Comparison of ENCODE assay signal across 8 cellular contexts in the genomic region with DNA sequence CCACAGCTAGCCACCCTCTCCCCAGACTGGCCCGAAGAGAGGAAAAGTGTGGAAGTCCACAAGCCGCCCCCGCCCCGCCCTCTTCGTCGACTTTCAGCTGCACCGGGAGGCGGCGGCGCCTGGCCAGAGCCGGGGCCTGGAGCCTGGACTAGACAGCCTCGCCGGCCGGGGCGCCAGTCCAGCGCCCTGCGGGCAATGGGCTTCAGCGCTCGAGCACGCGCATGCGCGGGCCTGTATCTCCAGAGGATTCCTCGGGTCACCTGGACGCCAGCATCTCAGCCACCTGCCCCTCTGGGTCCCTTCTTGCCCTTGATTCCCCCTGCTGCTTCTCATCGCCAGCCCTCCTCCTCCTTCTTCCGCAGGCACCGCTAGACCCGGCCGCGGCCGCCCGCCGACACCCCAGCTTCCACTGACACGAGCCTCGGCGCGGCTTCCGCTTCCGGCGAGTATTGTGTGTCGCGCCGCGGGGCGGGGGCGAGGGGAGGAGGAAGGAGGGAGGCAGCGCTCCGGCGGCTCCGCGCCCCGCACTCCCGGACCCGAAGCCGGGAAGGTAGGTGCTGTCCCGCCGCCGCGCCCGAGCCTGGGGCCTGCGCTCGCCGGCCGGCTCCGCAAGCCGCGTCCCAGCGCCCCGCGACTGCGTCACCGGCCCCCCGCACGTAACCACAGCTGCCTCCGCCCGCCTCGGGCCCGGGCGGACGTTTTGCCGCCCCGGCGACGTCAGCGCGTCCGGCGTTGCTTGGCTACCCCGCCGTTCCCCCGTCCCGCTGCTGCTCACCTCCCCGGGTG. TPM values are rescaled to one million over a fixed set of nuclear protein-coding genes. Genes with fewer than 3 reads are reported as not detected.
DNase-seq lines count a peak whose midpoint lies in the region; ATAC-seq, FAIRE-seq and TF ChIP-seq lines count a peak whose summit lies in the region.

A gene (plus strand): TSS at position 482 of the 786 bp plus-strand sequence. CDS start 2,391 bp downstream, outside the sequence.

- H3K9me3 Mint-ChIP-seq in dendritic cell treated with granulocyte-macrophage colony-stimulating factor and Interleukin-4, amounts not matched to agents 40 ng/mL and 50 ng/mL, for 4 days, result no peaks in the 10 kb centered on the region

- peaks cover 65% of the 10 kb centered on the region for H3K36me3 Mint-ChIP-seq in dendritic cell treated with granulocyte-macrophage colony-stimulating factor and Interleukin-4, amounts not matched to agents 40 ng/mL and 50 ng/mL, for 4 days (ENCODE audit: low read depth)

- in situ Hi-C loops in HepG2 (cut with HindIII; ENCODE audit: extremely low pct_ligation_motif_present, low pct_unique_long_range_greater_than_20kb), result no loop called here

- peak within 1 kb of the TSS; percentile 99 for H3K27ac Mint-ChIP-seq in dendritic cell treated with granulocyte-macrophage colony-stimulating factor and Interleukin-4, amounts not matched to agents 40 ng/mL and 50 ng/mL, for 4 days

- H3K9me3 ChIP-seq in HepG2 (ENCODE audit: low read length), result no peaks in the 10 kb centered on the region

- CTCF ChIA-PET in HepG2 (lab: Yijun Ruan, JAX; ENCODE audit: low intra/inter-chr PET ratio, low total read pairs), result no interaction called here

- H3K4me3 ChIP-seq in HepG2 (replicated peaks in 1 of 3; ENCODE audit: insufficient read depth in 1 of 3, low read depth in 2 of 3, low read length in 3 of 3), result peak within 1 kb of the TSS; percentile 74 to 93 (median 78)

- peaks cover 48% of the 10 kb centered on the region for H3K4me1 ChIP-seq in HepG2 (ENCODE audit: insufficient read depth, low read length)

- H3K27me3 Mint-ChIP-seq in dendritic cell treated with granulocyte-macrophage colony-stimulating factor and Interleukin-4, amounts not matched to agents 40 ng/mL and 50 ng/mL, for 4 days, result no peaks in the 10 kb centered on the region

- H4K20me1 ChIP-seq in HepG2 (ENCODE audit: insufficient read depth, low read length), result peaks cover 28% of the 10 kb centered on the region

- H3K79me2 ChIP-seq in HepG2 (ENCODE audit: insufficient read depth, low read length), result peaks cover 51% of the 10 kb centered on the region

- TF ChIP-seq EP300 in HepG2 (IDR thresholded peaks at IDR 0.05; ENCODE audit: low read depth in 2 of 2, low read length in 2 of 2) (no peak; a peak in 1 of 4 replicates), HepG2 (CRISPR knock-in tag; IDR thresholded peaks at IDR 0.05; ENCODE audit: borderline replicate concordance) (no peak)

- ATAC-seq in GM19372 (IDR thresholded peaks at IDR 0.05; ENCODE audit: low read depth, unreplicated experiment) (peak; percentile 72), HG03520 (IDR thresholded peaks at IDR 0.05; ENCODE audit: unreplicated experiment) (peak; percentile 60), HepG2 (peak; percentile 91)

- POLR2A ChIA-PET in HepG2 (lab: Yijun Ruan, JAX), result interaction anchor here (0.9 to 2.3 kb wide), 13 partner anchors 9 to 245 kb away, joined by 3 to 23 read pairs (median 5); a partner anchor contains a TSS

- peak; percentile 45; the same call in 1 of the 2 replicates for TF ChIP-seq RAD21 in HepG2 (CRISPR knock-in tag; IDR thresholded peaks at IDR 0.05)

- TF ChIP-seq CTCF in C4-2B (conservative IDR thresholded peaks at IDR 0.05) (no peak), HepG2 (CRISPR knock-in tag; IDR thresholded peaks at IDR 0.05) (peak; percentile 18; the same call in 1 of the 2 replicates)

- intact Hi-C loops in dendritic cell treated with granulocyte-macrophage colony-stimulating factor and Interleukin-4, amounts not matched to agents 40 ng/mL and 50 ng/mL, for 4 days (cut with micrococcal nuclease), result loop anchor here (1.0 to 2.0 kb wide), 2 partner anchors 67 to 114 kb away; a partner anchor contains a TSS
- intact Hi-C loops in HepG2 (cut with micrococcal nuclease; ENCODE audit: unreplicated experiment), result loop anchor here (10.0 kb wide), 1 partner anchor 92 kb away; no protein-coding TSS in a partner anchor

- WGBS in HepG2 (ENCODE audit: low lambda C conversion rate), result 0% methylated on average over 24 of the region's 94 CpGs

- H3K9ac ChIP-seq in HepG2 (ENCODE audit: insufficient read depth, low read depth, low read length), result peak within 1 kb of the TSS; percentile 89

- DNase-seq in NCI-H82 (lab: John Stamatoyannopoulos, UW) (peak; percentile 92), HepG2 (ENCODE audit: low spot score) (peak; percentile 89)
- peak; percentile 84 to 85 for DNase-seq in activated CD4-positive, alpha-beta T cell treated with anti-CD3 and anti-CD28 coated beads, Interleukin-2, amount 50 U/mL, for 4 hours
- peak; percentile 76 to 79 for DNase-seq in stimulated activated CD4-positive, alpha-beta T cell treated with anti-CD3 and anti-CD28 coated beads, Interleukin-2, amount 100 ng/mL, for 48 hours

- no peaks in the 10 kb centered on the region; a peak in 1 of 5 replicates for H3K27me3 ChIP-seq in HepG2 (ENCODE audit: control insufficient read depth in 1 of 2, insufficient read depth in 2 of 2, low read length in 2 of 2)

- peak within 1 kb of the TSS; percentile 90 for H3K27ac ChIP-seq in C4-2B
- H3K27ac ChIP-seq in HepG2 (ENCODE audit: extremely low read length, insufficient read depth, low read length), result peak within 1 kb of the TSS; percentile 92

- peak; percentile 56 to 61 for TF ChIP-seq POLR2A in HepG2 (IDR thresholded peaks at IDR 0.05; ENCODE audit: insufficient read depth in 1 of 2, low read depth in 2 of 2, low read length in 2 of 2)

- no TSS peak for BruUV-seq in HepG2 (replicated peaks; lab: Mats Ljungman, UMichigan)

- no peak for FAIRE-seq in HepG2 (lab: Jason Lieb, UNC)

- peaks cover 52% of the 10 kb centered on the region for H3K4me1 Mint-ChIP-seq in dendritic cell treated with granulocyte-macrophage colony-stimulating factor and Interleukin-4, amounts not matched to agents 40 ng/mL and 50 ng/mL, for 4 days (ENCODE audit: low read depth)

- peak within 1 kb of the TSS; percentile 100 for H3K4me2 ChIP-seq in HepG2 (ENCODE audit: low read depth, low read length)

- peak within 1 kb of the TSS; percentile 86 for H3K4me3 Mint-ChIP-seq in dendritic cell treated with granulocyte-macrophage colony-stimulating factor and Interleukin-4, amounts not matched to agents 40 ng/mL and 50 ng/mL, for 4 days

- peaks cover 5 to 27% of the 10 kb centered on the region in 2 experiments for H3K36me3 ChIP-seq in HepG2 (replicated peaks in 1 of 2; ENCODE audit: control insufficient read depth in 1 of 2, insufficient read depth in 2 of 2, low read length in 2 of 2)

- H2AFZ ChIP-seq in HepG2 (ENCODE audit: low read length), result peak within 1 kb of the TSS; percentile 58

TF ChIP-seq in HepG2, 621 proteins besides CTCF, POLR2A, EP300 and RAD21 (continues in another document):
- no peak for TF ChIP-seq RARA (CRISPR knock-in tag; IDR thresholded peaks at IDR 0.05)
- TF ChIP-seq NFKBIZ (CRISPR knock-in tag; IDR thresholded peaks at IDR 0.05), result peak; percentile 78; the same call in 1 of the 2 replicates
- peak; percentile 93 for TF ChIP-seq HNRNPK (IDR thresholded peaks at IDR 0.05; ENCODE audit: low read depth, low read length, poor library complexity, severe bottlenecking)
- TF ChIP-seq DMAP1 (CRISPR knock-in tag; IDR thresholded peaks at IDR 0.05), result peak; percentile 70; the same call in 1 of the 2 replicates
- peak; percentile 22; the same call in 1 of the 2 replicates for TF ChIP-seq ZNF614 (CRISPR knock-in tag; IDR thresholded peaks at IDR 0.05; ENCODE audit: borderline replicate concordance)
- no peak for TF ChIP-seq LCORL (IDR thresholded peaks at IDR 0.05)
- TF ChIP-seq LCORL (CRISPR knock-in tag; IDR thresholded peaks at IDR 0.05), result peak; percentile 37; the same call in 1 of the 2 replicates
- TF ChIP-seq ZNF501 (CRISPR knock-in tag; IDR thresholded peaks at IDR 0.05), result peak; percentile 98
- no peak for TF ChIP-seq DNMT1 (CRISPR knock-in tag; IDR thresholded peaks at IDR 0.05)
- TF ChIP-seq ZNF768 (CRISPR knock-in tag; IDR thresholded peaks at IDR 0.05), result peak; percentile 21; the same call in 1 of the 2 replicates
- TF ChIP-seq, protein P1, sequence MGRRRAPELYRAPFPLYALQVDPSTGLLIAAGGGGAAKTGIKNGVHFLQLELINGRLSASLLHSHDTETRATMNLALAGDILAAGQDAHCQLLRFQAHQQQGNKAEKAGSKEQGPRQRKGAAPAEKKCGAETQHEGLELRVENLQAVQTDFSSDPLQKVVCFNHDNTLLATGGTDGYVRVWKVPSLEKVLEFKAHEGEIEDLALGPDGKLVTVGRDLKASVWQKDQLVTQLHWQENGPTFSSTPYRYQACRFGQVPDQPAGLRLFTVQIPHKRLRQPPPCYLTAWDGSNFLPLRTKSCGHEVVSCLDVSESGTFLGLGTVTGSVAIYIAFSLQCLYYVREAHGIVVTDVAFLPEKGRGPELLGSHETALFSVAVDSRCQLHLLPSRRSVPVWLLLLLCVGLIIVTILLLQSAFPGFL (CRISPR knock-in tag; IDR thresholded peaks at IDR 0.05), result no peak
- peak; percentile 91 for TF ChIP-seq ELF1 (CRISPR knock-in tag; IDR thresholded peaks at IDR 0.05)
- peak; percentile 89 for TF ChIP-seq ZC3H13 (CRISPR knock-in tag; IDR thresholded peaks at IDR 0.05)
- no peak for TF ChIP-seq HNRNPUL1 (IDR thresholded peaks at IDR 0.05; ENCODE audit: low read depth, low read length)

RNA-seq across cellular contexts. Expression of the gene that starts here (rescaled TPM):
- total RNA-seq in HepG2 (2016; rRNA removed; fragmentation: Illumina TruSeq; extraction: Trizol), result 13.8 and 14.6 TPM in 2 replicates
- 3.1 and 5.0 TPM in 2 replicates for total RNA-seq in HepG2 (2016; cell fraction: cytosol; rRNA removed; fragmentation: Illumina TruSeq; extraction: Trizol; ENCODE audit: low read depth)
- total RNA-seq in HepG2 (2016; cell fraction: insoluble cytoplasmic fraction; rRNA removed; fragmentation: Illumina TruSeq; extraction: Trizol), result 12.0 and 15.3 TPM in 2 replicates
- total RNA-seq in HepG2 (2016; cell fraction: membrane; rRNA removed; fragmentation: Illumina TruSeq; extraction: Trizol), result 11.0 and 12.4 TPM in 2 replicates
- 12.2 and 14.1 TPM in 2 replicates for total RNA-seq in HepG2 (2016; cell fraction: nucleus; rRNA removed; fragmentation: Illumina TruSeq; extraction: Trizol)
- polyA plus RNA-seq in HepG2 (2011; rRNA removed), result 7.7 and 8.6 TPM in 2 replicates
- 5.6 and 5.9 TPM in 2 replicates for polyA plus RNA-seq in HepG2 (2011; cell fraction: cytosol; rRNA removed)
- 22.1 and 24.6 TPM in 2 replicates for polyA plus RNA-seq in HepG2 (2011; cell fraction: nucleus; rRNA removed)
- 7.8 and 8.9 TPM in 2 replicates for polyA plus RNA-seq in HepG2 (2012)
- polyA plus RNA-seq in HepG2 (2016; cell fraction: cytosol; fragmentation: Illumina TruSeq; extraction: Trizol; ENCODE audit: low read depth), result 2.3 and 3.1 TPM in 2 replicates
- polyA plus RNA-seq in HepG2 (2016; cell fraction: insoluble cytoplasmic fraction; fragmentation: Illumina TruSeq; extraction: Trizol; ENCODE audit: low read depth), result 9.9 and 11.6 TPM in 2 replicates
- 6.6 and 8.4 TPM in 2 replicates for polyA plus RNA-seq in HepG2 (2016; cell fraction: membrane; fragmentation: Illumina TruSeq; extraction: Trizol; ENCODE audit: low read depth)
- 26.6 and 28.1 TPM in 2 replicates for polyA plus RNA-seq in HepG2 (2016; cell fraction: nucleus; fragmentation: Illumina TruSeq; extraction: Trizol; ENCODE audit: insufficient read depth, low read depth)
- polyA minus RNA-seq in HepG2 (2011; rRNA and poly(A)+ RNA removed; ENCODE audit: low replicate concordance), result 7.8 and 11.9 TPM in 2 replicates
- 6.3 and 7.6 TPM in 2 replicates for polyA minus RNA-seq in HepG2 (2011; cell fraction: cytosol; rRNA and poly(A)+ RNA removed)
- polyA minus RNA-seq in HepG2 (2011; cell fraction: nucleus; rRNA and poly(A)+ RNA removed), result 13.6 and 16.1 TPM in 2 replicates

Comparison
In these comparisons a context has a peak if more than half of its experiments do, and no peak if none do; other contexts are left out.
1. Peak in every context shown above with its lines: DNase-seq, ATAC-seq, H3K4me3 ChIP-seq and H3K27ac ChIP-seq.